ENCODE assay signal across 22 cellular contexts in the genomic region with DNA sequence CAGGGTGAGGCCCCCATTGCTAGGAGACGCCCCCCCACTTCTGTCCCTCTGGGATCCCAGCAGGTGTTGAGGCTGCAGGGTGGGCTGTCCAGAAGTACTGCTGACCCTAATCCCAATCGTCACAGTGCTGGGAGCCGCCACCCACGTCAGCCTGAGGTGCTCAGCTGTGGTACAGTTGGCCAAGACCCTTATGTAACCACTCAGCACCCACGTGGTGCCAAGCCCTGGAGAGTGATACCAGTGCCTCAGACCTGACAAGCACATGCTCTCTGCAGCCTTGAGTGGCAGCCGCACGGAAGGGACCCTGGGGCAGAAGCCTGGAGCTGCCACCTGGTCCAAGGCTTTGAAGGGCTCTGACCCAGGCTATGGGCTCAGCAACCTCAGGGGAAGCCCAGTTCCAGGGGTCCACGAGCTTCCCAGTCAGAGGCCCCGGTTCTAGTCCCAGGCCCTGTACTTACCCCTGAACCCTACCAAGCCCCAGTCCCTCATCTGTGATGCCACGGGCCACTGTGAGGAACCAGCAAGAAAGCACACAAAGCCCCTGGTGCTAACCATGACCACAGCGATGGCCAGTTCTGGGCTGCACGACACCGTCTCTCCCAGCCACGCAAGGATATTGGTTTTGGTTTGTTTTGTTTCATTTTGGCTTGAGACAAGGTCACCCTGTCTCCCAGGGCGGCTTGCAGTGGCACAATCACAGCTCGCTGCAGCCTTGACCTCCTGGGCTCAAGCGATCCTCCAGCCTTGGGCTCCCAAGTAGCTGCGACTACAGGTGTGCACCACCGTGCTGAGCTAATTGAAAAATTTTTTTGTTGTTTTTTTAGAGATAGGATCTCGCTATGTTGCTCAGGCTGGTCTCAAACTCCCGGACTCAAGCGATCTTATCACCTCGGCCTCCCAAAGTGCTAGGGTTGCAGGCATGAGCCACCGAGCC. TPM values are rescaled to one million over a fixed set of nuclear protein-coding genes. Genes with fewer than 3 reads are reported as not detected.
DNase-seq lines count a peak whose midpoint lies in the region; ATAC-seq, FAIRE-seq and TF ChIP-seq lines count a peak whose summit lies in the region.
"Had no signal": no experiment of that assay in that cellular context is flagged by ENCODE, and none has a peak within 500 bp of the region (broad histone marks: within the 10 kb centered on the region; RNA-seq: fewer than 3 reads in every experiment).

No MANE protein-coding gene starts in this region.

- peak; percentile 20 for DNase-seq in NCI-H510A (lab: John Stamatoyannopoulos, UW)
- DNase-seq in NCI-H510A treated with DMSO at 0.1 percent for 48 hours (lab: John Stamatoyannopoulos, UW), result no peak
- peak; percentile 94 for DNase-seq in NCI-H524 treated with DMSO at 0.1 percent for 48 hours (lab: John Stamatoyannopoulos, UW)
- peak; percentile 52 for DNase-seq in left cardiac atrium
- peak; percentile 13 to 40 for DNase-seq in psoas muscle
- no peak for DNase-seq in GM10248 (ENCODE audit: extremely low spot score)
- DNase-seq in stimulated activated CD4-positive, alpha-beta T cell treated with anti-CD3 and anti-CD28 coated beads, Interleukin-1b, Interleukin-23, amount 100 ng/mL, for 48 hours, result no peak
- no peak for DNase-seq in H54 (ENCODE audit: insufficient read length, low spot score)
- DNase-seq: activated T-cell treated with anti-CD3 and anti-CD28 coated beads, Interleukin-2, amount 50 U/mL, for 48 hours; cerebellar nuclear complex; EL; Karpas-422; naive B cell; NCI-H1436 treated with DMSO at 0.1 percent for 48 hours; NCI-H69 had no signal

- POLR2A ChIA-PET in GM10248 (lab: Yijun Ruan, JAX), result no interaction called here

- WGBS in psoas muscle, 3 donors, result 74 to 84% (median 75%) methylated on average over 24 of the region's 24 CpGs

- intact Hi-C loops in left cardiac atrium (cut with DNase I), result no loop called here
- intact Hi-C loops in psoas muscle (cut with DNase I), result no loop called here

- no peak for TF ChIP-seq POLR2A in H54 (IDR thresholded peaks at IDR 0.05; ENCODE audit: low read depth, low read length)

- CTCF ChIA-PET in GM10248 (lab: Yijun Ruan, JAX), result no interaction called here

- H3K4me1 ChIP-seq in psoas muscle, result no peaks in the 10 kb centered on the region

- no peak overlapping the region for H3K4me3 ChIP-seq in psoas muscle
- H3K4me3 ChIP-seq: A549, vagina had no signal

- no peaks in the 10 kb centered on the region for H3K36me3 ChIP-seq in psoas muscle (ENCODE audit: insufficient read depth in 1 of 2, low read depth in 1 of 2)
- H3K36me3 ChIP-seq: vagina had no signal

- no peaks in the 10 kb centered on the region for H3K27me3 ChIP-seq in psoas muscle (ENCODE audit: insufficient read depth in 3 of 3, low read length in 2 of 3)
- H3K27me3 ChIP-seq: vagina had no signal

- no peak overlapping the region for H3K27ac ChIP-seq in psoas muscle
- H3K27ac ChIP-seq: A549, vagina had no signal

- H3K9me3 ChIP-seq in psoas muscle, result no peaks in the 10 kb centered on the region
- H3K9me3 ChIP-seq: A549, vagina had no signal

- FAIRE-seq in H54 (lab: Jason Lieb, UNC), result no peak
- FAIRE-seq: A549, H1, TTC549 had no signal

- peak; percentile 10 to 64 for ATAC-seq in left cardiac atrium
- ATAC-seq in psoas muscle, result peak in 3 of 4 donors; percentile 56 to 73 (median 60)

- TF ChIP-seq CTCF in psoas muscle (IDR thresholded peaks at IDR 0.05) (no peak), GM10248 (IDR thresholded peaks at IDR 0.05; ENCODE audit: control extremely low read depth, extremely low read depth, low read depth, missing control alignments) (no peak)

RNA-seq across cellular contexts. Expression of gene DBH, which starts 50.7 kb away (rescaled TPM):
- total RNA-seq in left cardiac atrium (not detected), psoas muscle (under 1 TPM in 2 of 4 donors, not detected in 2; 0.06 to 0.30 TPM)
- under 1 TPM in 2 of 3 donors, not detected in 1; 0.01 to 0.04 TPM for polyA plus RNA-seq in psoas muscle
- total RNA-seq: fibroblast of villous mesenchyme, H1, HT-29, pulmonary artery endothelial cell had no signal
- polyA plus RNA-seq: A549 had no signal

RNA-seq across cellular contexts. Expression of gene SARDH, which starts 51.2 kb away (rescaled TPM):
- total RNA-seq in left cardiac atrium (1 to 10 TPM in 1 of 2 donors, under 1 TPM in 1; 0.88 to 1.4 TPM), psoas muscle (1 to 10 TPM in 3 of 4 donors, under 1 TPM in 1; 0.59 to 2.5 (median 1.5) TPM)
- under 1 TPM; 0.16 to 0.62 (median 0.26) TPM for polyA plus RNA-seq in psoas muscle

Comparison
In these comparisons a context has a peak if more than half of its experiments do, and no peak if none do; other contexts are left out.
1. DNase-seq: peak in NCI-H510A (single experiment), NCI-H524 treated with DMSO at 0.1 percent for 48 hours (single experiment), left cardiac atrium (single experiment) and psoas muscle (2 of 2); none in NCI-H510A treated with DMSO at 0.1 percent for 48 hours (single experiment), GM10248 (single experiment), stimulated activated CD4-positive, alpha-beta T cell treated with anti-CD3 and anti-CD28 coated beads, Interleukin-1b, Interleukin-23, amount 100 ng/mL, for 48 hours (single experiment) and H54 (single experiment).